ENCODE assay signal across 24 cellular contexts in the genomic region with DNA sequence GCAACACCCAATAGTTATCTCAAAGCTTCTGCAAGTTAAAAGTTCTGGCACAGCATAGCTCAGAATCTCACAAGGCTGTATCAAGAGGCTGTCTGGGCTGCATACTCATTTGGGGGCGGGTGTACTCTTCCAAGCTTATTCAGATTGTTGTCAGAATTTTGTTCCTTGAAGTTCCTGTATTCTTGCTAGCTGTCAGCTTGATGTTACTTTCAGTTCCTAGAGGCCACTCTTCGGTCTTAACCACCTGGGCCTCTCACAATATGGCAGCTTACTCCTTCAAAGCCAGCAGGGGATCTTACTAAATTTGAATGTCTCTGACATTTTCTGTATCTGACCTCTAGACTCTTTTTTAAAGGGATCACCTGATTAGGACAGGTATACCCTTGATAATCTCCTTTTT. TPM values are rescaled to one million over a fixed set of nuclear protein-coding genes. Genes with fewer than 3 reads are reported as not detected.
A peak's percentile ranks its signal among the peaks of the same experiment; 100 is the strongest.
DNase-seq lines count a peak whose midpoint lies in the region; ATAC-seq and TF ChIP-seq lines count a peak whose summit lies in the region.
"Had no signal": no experiment of that assay in that cellular context is flagged by ENCODE, and none has a peak within 500 bp of the region (broad histone marks: within the 10 kb centered on the region; RNA-seq: fewer than 3 reads in every experiment).

No MANE protein-coding gene starts in this region.

- H3K9me3 Mint-ChIP-seq in MCF 10A (ENCODE audit: unreplicated experiment) (no peaks in the 10 kb centered on the region), natural killer cell (peaks cover 3 to 5% of the 10 kb centered on the region in 2 donors)
- H3K9me3 Mint-ChIP-seq: CD14-positive monocyte; T-helper 1 cell treated with Interleukin-12 subunit alpha and Interleukin-12 subunit beta and Interleukin-4 antibody, amounts not matched to agents 30 μg/mL and 1 μg/mL, for 36 hours had no signal

- no peaks in the 10 kb centered on the region for H3K79me2 ChIP-seq in mammary epithelial cell (ENCODE audit: insufficient read depth, low read length)

- no peak for TF ChIP-seq POLR2A in NB4 (IDR thresholded peaks at IDR 0.05; ENCODE audit: extremely low read depth, insufficient read length)

- H3K36me3 Mint-ChIP-seq in MCF 10A (ENCODE audit: insufficient read depth, unreplicated experiment) (no peaks in the 10 kb centered on the region), natural killer cell (no peaks in the 10 kb centered on the region)
- H3K36me3 Mint-ChIP-seq: activated CD8-positive, alpha-beta memory T cell treated with anti-CD3 and anti-CD28 coated beads, Interleukin-2, amount 10 ng/mL, durations not matched to agents 7 days and 5 days; CD14-positive monocyte had no signal

- H3K4me3 ChIP-seq in mammary epithelial cell (replicated peaks in 1 of 3; ENCODE audit: insufficient read depth in 1 of 3, low read depth in 2 of 3, low read length in 3 of 3) (no peak overlapping the region), NB4 (ENCODE audit: low read depth, low read length) (no peak overlapping the region)
- H3K4me3 ChIP-seq: right lobe of liver, stomach had no signal

- no peaks in the 10 kb centered on the region for H3K36me3 ChIP-seq in mammary epithelial cell (ENCODE audit: insufficient read depth, low read length)
- H3K36me3 ChIP-seq: neutrophil, right lobe of liver, stomach had no signal

- H3K9me3 ChIP-seq in mammary epithelial cell (replicated peaks; ENCODE audit: insufficient read depth, low read length) = no peaks in the 10 kb centered on the region
- H3K9me3 ChIP-seq: neutrophil, right lobe of liver, stomach had no signal

- POLR2A ChIA-PET in MCF 10A (lab: Yijun Ruan, JAX) = no interaction called here

- TF ChIP-seq CTCF in mammary epithelial cell (conservative IDR thresholded peaks at IDR 0.05 in 1 of 2, IDR thresholded peaks at IDR 0.05 in 1 of 2; ENCODE audit: extremely low read depth in 1 of 2, insufficient read depth in 1 of 2, low read depth in 1 of 2, low read length in 2 of 2) (no peak), MCF 10A (IDR thresholded peaks at IDR 0.05; ENCODE audit: unreplicated experiment) (no peak), NB4 (IDR thresholded peaks at IDR 0.05; ENCODE audit: low read depth, low read length) (no peak), natural killer cell (IDR thresholded peaks at IDR 0.05) (no peak)

- peak; percentile 83 for ATAC-seq in HG02798 (IDR thresholded peaks at IDR 0.05; ENCODE audit: poor library complexity, unreplicated experiment)
- ATAC-seq in natural killer cell = no peak
- ATAC-seq in left lobe of liver = no peak
- ATAC-seq in GM21825 (IDR thresholded peaks at IDR 0.05; ENCODE audit: unreplicated experiment) = no peak
- ATAC-seq: activated CD8-positive, alpha-beta memory T cell treated with anti-CD3 and anti-CD28 coated beads, Interleukin-2, amount 10 ng/mL, durations not matched to agents 7 days and 5 days; right lobe of liver had no signal

- no peaks in the 10 kb centered on the region for H3K27me3 ChIP-seq in mammary epithelial cell (ENCODE audit: insufficient read depth, low read length)
- H3K27me3 ChIP-seq: neutrophil, right lobe of liver, stomach had no signal

- intact Hi-C loops in mammary epithelial cell (cut with micrococcal nuclease) = no loop called here
- intact Hi-C loops in MCF 10A (cut with micrococcal nuclease) = no loop called here
- intact Hi-C loops in natural killer cell (cut with micrococcal nuclease) = no loop called here

- no peak overlapping the region for H3K9ac ChIP-seq in mammary epithelial cell (ENCODE audit: insufficient read depth, low read length)

- no peaks in the 10 kb centered on the region for H4K20me1 ChIP-seq in mammary epithelial cell (ENCODE audit: insufficient read depth, low read length)

- dilution Hi-C loops in mammary epithelial cell (cut with HindIII; ENCODE audit: low sequenced_read_pairs) = no loop called here

- H3K27ac ChIP-seq in mammary epithelial cell (ENCODE audit: insufficient read depth, low read depth, low read length) = no peak overlapping the region
- H3K27ac ChIP-seq: neutrophil, right lobe of liver, stomach had no signal

- 79% methylated on average over 2 of the region's 2 CpGs for WGBS in mammary epithelial cell (ENCODE audit: low coverage, missing lambda C conversion rate)

- H3K27ac Mint-ChIP-seq in MCF 10A (ENCODE audit: low read depth, unreplicated experiment) (no peak overlapping the region), natural killer cell (no peak overlapping the region)
- H3K27ac Mint-ChIP-seq: activated CD8-positive, alpha-beta memory T cell treated with anti-CD3 and anti-CD28 coated beads, Interleukin-2, amount 10 ng/mL, durations not matched to agents 7 days and 5 days; CD14-positive monocyte; T-helper 1 cell treated with Interleukin-12 subunit alpha and Interleukin-12 subunit beta and Interleukin-4 antibody, amounts not matched to agents 30 μg/mL and 1 μg/mL, for 36 hours had no signal

- CTCF ChIA-PET in mammary epithelial cell (lab: Charles Lee; ENCODE audit: low non-redundant PET) = no interaction called here
- CTCF ChIA-PET in MCF 10A (lab: Yijun Ruan, JAX) = no interaction called here

- H3K27me3 Mint-ChIP-seq in MCF 10A (ENCODE audit: insufficient read depth, unreplicated experiment) = no peaks in the 10 kb centered on the region
- H3K27me3 Mint-ChIP-seq in natural killer cell (ENCODE audit: low read depth in 2 of 2) = no peaks in the 10 kb centered on the region
- H3K27me3 Mint-ChIP-seq: activated CD8-positive, alpha-beta memory T cell treated with anti-CD3 and anti-CD28 coated beads, Interleukin-2, amount 10 ng/mL, durations not matched to agents 7 days and 5 days had no signal

- H3K4me3 Mint-ChIP-seq in MCF 10A (ENCODE audit: unreplicated experiment) = no peak overlapping the region
- no peak overlapping the region for H3K4me3 Mint-ChIP-seq in natural killer cell
- H3K4me3 Mint-ChIP-seq: activated CD8-positive, alpha-beta memory T cell treated with anti-CD3 and anti-CD28 coated beads, Interleukin-2, amount 10 ng/mL, durations not matched to agents 7 days and 5 days; CD14-positive monocyte; T-helper 1 cell treated with Interleukin-12 subunit alpha and Interleukin-12 subunit beta and Interleukin-4 antibody, amounts not matched to agents 30 μg/mL and 1 μg/mL, for 36 hours had no signal

- H3K4me2 ChIP-seq in mammary epithelial cell (ENCODE audit: insufficient read depth, low read depth, low read length) = no peak overlapping the region

- BruUV-seq in mammary epithelial cell (replicated peaks; lab: Mats Ljungman, UMichigan) = no TSS peak
- BruUV-seq in MCF 10A (replicated peaks; lab: Mats Ljungman, UMichigan) = no TSS peak

- peaks cover 6% of the 10 kb centered on the region for H3K4me1 Mint-ChIP-seq in MCF 10A (ENCODE audit: insufficient read depth, unreplicated experiment)
- H3K4me1 Mint-ChIP-seq in natural killer cell = no peaks in the 10 kb centered on the region
- H3K4me1 Mint-ChIP-seq: activated CD8-positive, alpha-beta memory T cell treated with anti-CD3 and anti-CD28 coated beads, Interleukin-2, amount 10 ng/mL, durations not matched to agents 7 days and 5 days; CD14-positive monocyte had no signal

- in situ Hi-C loops in mammary epithelial cell (cut with MboI; ENCODE audit: low sequenced_read_pairs in 2 of 2) = no loop called here

- H2AFZ ChIP-seq in mammary epithelial cell (ENCODE audit: low read depth, low read length) = peak overlapping the region; percentile 68

- DNase-seq in mammary epithelial cell (no peak), MCF 10A (ENCODE audit: unreplicated experiment) (no peak), NB4 (ENCODE audit: low read depth) (peak; percentile 6), natural killer cell (no peak), left lobe of liver (ENCODE audit: low spot score) (no peak), inferior parietal cortex (ENCODE audit: extremely low spot score) (no peak)
- DNase-seq: activated CD8-positive, alpha-beta memory T cell treated with anti-CD3 and anti-CD28 coated beads, Interleukin-2, amount 10 ng/mL, durations not matched to agents 7 days and 5 days; activated effector memory CD4-positive, alpha-beta T cell treated with anti-CD3 and anti-CD28 coated beads, Interleukin-2, amount 50 U/mL, for 16 hours; amniotic stem cell; caudate nucleus; DMS79; effector CD4-positive, alpha-beta T cell; hippocampal formation; NCI-H1048; NCI-H2171 treated with DMSO at 0.1 percent for 48 hours; right lobe of liver; Right ventricle myocardium superior; stomach had no signal

- H3K4me1 ChIP-seq in mammary epithelial cell (ENCODE audit: insufficient read depth, low read length) = no peaks in the 10 kb centered on the region
- H3K4me1 ChIP-seq: right lobe of liver had no signal

RNA-seq across cellular contexts. Expression of a gene that starts 38.9 kb away (rescaled TPM):
- not detected for total RNA-seq in mammary epithelial cell
- polyA plus RNA-seq in mammary epithelial cell = not detected
- not detected for polyA minus RNA-seq in mammary epithelial cell
- not detected in 2 replicates for total RNA-seq in MCF 10A (2022)
- total RNA-seq in natural killer cell = not detected
- total RNA-seq in left lobe of liver = 0.08 TPM
- total RNA-seq: activated CD8-positive, alpha-beta memory T cell treated with anti-CD3 and anti-CD28 coated beads, Interleukin-2, amount 10 ng/mL, durations not matched to agents 7 days and 5 days; mononuclear cell; Right ventricle myocardium superior had no signal
- polyA plus RNA-seq: CD14-positive monocyte, stomach had no signal
